ENCODE assay signal across 8 cellular contexts in the genomic region with DNA sequence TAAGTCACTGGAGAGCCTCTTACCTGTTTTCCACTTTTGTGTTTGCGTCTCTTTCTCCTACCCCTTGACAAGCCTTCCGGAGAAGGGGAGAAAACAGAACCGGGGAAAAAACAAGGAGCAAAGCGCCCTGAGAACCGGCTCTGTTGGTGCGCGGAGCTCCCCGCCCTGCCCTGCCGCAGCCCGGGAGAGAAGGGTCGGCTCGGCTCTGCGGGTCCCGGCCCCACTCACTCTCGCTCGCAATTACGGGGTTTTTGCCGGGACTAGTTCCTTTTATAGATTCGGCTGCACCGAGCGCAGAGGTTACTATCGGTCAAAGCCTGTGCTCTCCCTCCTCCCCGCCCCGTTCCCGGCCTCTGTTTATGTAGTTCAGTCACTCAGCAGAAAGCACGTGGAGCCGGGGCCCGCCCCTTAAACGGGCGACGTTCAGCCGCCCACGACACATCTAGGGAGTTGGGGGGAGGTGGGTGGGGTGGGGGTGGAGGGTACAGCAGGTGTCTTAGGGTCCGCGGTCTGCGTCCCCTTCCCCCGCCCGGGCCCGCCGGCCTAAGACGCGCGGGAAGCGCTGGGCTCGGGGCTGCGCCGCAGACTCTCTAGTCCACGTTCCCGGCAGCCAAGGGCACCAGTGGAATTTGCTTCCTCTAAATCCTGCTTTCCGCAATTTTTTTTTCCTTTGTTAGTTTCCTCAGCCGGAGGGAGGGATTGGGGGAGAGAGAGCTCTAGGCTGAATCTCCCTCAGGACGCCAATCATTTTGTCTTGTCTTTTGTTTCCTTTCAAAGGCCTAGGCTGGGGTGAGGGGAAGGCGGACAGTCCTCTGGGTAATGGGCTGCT.
DNase-seq lines count a peak whose midpoint lies in the region; ATAC-seq and TF ChIP-seq lines count a peak whose summit lies in the region.

A gene with protein sequence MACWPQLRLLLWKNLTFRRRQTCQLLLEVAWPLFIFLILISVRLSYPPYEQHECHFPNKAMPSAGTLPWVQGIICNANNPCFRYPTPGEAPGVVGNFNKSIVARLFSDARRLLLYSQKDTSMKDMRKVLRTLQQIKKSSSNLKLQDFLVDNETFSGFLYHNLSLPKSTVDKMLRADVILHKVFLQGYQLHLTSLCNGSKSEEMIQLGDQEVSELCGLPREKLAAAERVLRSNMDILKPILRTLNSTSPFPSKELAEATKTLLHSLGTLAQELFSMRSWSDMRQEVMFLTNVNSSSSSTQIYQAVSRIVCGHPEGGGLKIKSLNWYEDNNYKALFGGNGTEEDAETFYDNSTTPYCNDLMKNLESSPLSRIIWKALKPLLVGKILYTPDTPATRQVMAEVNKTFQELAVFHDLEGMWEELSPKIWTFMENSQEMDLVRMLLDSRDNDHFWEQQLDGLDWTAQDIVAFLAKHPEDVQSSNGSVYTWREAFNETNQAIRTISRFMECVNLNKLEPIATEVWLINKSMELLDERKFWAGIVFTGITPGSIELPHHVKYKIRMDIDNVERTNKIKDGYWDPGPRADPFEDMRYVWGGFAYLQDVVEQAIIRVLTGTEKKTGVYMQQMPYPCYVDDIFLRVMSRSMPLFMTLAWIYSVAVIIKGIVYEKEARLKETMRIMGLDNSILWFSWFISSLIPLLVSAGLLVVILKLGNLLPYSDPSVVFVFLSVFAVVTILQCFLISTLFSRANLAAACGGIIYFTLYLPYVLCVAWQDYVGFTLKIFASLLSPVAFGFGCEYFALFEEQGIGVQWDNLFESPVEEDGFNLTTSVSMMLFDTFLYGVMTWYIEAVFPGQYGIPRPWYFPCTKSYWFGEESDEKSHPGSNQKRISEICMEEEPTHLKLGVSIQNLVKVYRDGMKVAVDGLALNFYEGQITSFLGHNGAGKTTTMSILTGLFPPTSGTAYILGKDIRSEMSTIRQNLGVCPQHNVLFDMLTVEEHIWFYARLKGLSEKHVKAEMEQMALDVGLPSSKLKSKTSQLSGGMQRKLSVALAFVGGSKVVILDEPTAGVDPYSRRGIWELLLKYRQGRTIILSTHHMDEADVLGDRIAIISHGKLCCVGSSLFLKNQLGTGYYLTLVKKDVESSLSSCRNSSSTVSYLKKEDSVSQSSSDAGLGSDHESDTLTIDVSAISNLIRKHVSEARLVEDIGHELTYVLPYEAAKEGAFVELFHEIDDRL (N-terminal part only) (minus strand): TSS at position 244 of the 829 bp plus-strand sequence. CDS start 24,476 bp downstream, outside the sequence.

- peak within 1 kb of the TSS; percentile 31; the same call in 1 of the 2 replicates for H3K9ac ChIP-seq in OCI-LY3 (ENCODE audit: low read length)

- no peaks in the 10 kb centered on the region for H3K36me3 ChIP-seq in OCI-LY3 (replicated peaks; ENCODE audit: low read depth, low read length)

- 0 out of 2 replicates have a peak, but pooled peaks cover 4% of the 10 kb centered on the region for H3K27me3 ChIP-seq in OCI-LY3 (ENCODE audit: low read depth, low read length)

- H3K4me3 ChIP-seq in OCI-LY3 (ENCODE audit: low read length) = peak within 1 kb of the TSS; percentile 85

- H3K4me1 ChIP-seq in OCI-LY3 (ENCODE audit: low read length) = peaks cover 9% of the 10 kb centered on the region

- ATAC-seq in HG03045 (IDR thresholded peaks at IDR 0.05; ENCODE audit: unreplicated experiment) = peak; percentile 35

- H2AFZ ChIP-seq in OCI-LY3 (ENCODE audit: low read depth, low read length) = peak within 1 kb of the TSS; percentile 34

- H4K20me1 ChIP-seq in OCI-LY3 (ENCODE audit: insufficient read depth, low read length) = no peaks in the 10 kb centered on the region

- no peaks in the 10 kb centered on the region for H3K79me2 ChIP-seq in OCI-LY3 (ENCODE audit: low read length)

- DNase-seq in EL (peak; percentile 82), epithelial cell of prostate (ENCODE audit: low read depth, low spot score) (no peak), midbrain (lab: John Stamatoyannopoulos, UW) (peak; percentile 86), NCI-H1436 (lab: John Stamatoyannopoulos, UW) (no peak)
- peak; percentile 73 for DNase-seq in activated T-cell treated with anti-CD3 and anti-CD28 coated beads, Interleukin-2, amount 50 U/mL, for 1 hour
- peak; percentile 17 to 28 for DNase-seq in stimulated activated CD8-positive, alpha-beta memory T cell treated with anti-CD3 and anti-CD28 coated beads, Interleukin-2, amount 100 ng/mL, for 1 hour (ENCODE audit: low read depth in 2 of 2)

- no peak within 1 kb of the TSS for H3K27ac ChIP-seq in OCI-LY3 (ENCODE audit: low read length)
- H3K27ac ChIP-seq in epithelial cell of prostate = peak within 1 kb of the TSS; percentile 78

- no peaks in the 10 kb centered on the region for H3K9me3 ChIP-seq in OCI-LY3 (ENCODE audit: insufficient read depth, low read length)

- no peak for TF ChIP-seq CTCF in OCI-LY3 (IDR thresholded peaks at IDR 0.05; ENCODE audit: low read depth, low read length)

- H3K4me2 ChIP-seq in OCI-LY3 (ENCODE audit: low read length) = peak within 1 kb of the TSS; percentile 93

Comparison
In these comparisons a context has a peak if more than half of its experiments do, and no peak if none do; other contexts are left out.
1. DNase-seq: peak in EL (single experiment), activated T-cell treated with anti-CD3 and anti-CD28 coated beads, Interleukin-2, amount 50 U/mL, for 1 hour (single experiment), midbrain (single experiment) and stimulated activated CD8-positive, alpha-beta memory T cell treated with anti-CD3 and anti-CD28 coated beads, Interleukin-2, amount 100 ng/mL, for 1 hour (2 of 2); none in epithelial cell of prostate (single experiment) and NCI-H1436 (single experiment).